In the genomic region with DNA sequence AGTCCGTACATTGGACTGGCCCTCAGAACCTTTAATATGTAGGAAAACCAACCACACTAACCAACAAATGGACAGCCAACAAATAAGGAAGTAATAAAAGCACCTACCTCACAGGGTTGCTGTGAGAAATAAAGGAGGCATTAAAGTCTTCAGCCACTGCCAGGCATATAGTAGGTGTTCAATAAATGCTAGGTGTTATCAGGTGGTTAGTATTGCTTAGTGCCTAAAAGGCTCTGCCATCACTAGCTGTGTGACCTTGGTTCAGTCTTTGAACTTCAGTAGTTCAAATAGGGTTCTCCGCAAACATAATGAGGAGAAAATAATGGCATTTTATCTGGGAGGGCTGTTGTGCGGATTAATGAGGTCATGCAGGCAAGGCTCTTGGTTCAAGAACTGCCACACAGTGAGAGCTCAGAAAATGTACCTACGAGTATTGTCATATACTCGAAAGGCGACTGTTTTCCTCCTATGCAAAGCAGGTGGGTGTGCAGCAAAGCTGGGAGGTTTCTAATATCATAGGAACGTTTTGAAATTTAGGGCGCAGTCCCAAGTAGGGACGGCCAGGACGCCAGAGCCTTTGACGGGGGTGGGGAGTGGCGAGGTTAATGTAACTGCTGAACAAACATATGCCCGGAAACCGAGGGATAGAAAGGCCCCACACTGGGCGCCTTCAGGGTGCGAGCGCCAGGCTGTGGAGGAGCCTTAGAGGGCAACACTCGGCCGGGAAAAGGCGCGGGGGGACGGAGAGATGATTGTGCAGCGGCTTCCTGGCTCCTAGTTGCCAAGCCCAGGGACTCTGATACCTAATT, we compare ENCODE assay signal across 15 cellular contexts. TPM values are rescaled to one million over a fixed set of nuclear protein-coding genes. Genes with fewer than 3 reads are reported as not detected.
A peak's percentile ranks its signal among the peaks of the same experiment; 100 is the strongest.
DNase-seq lines count a peak whose midpoint lies in the region; ATAC-seq and TF ChIP-seq lines count a peak whose summit lies in the region.
"Had no signal": no experiment of that assay in that cellular context is flagged by ENCODE, and none has a peak within 500 bp of the region (broad histone marks: within the 10 kb centered on the region; RNA-seq: fewer than 3 reads in every experiment).

No MANE protein-coding gene starts in this region.

- H2AFZ ChIP-seq in OCI-LY7 (ENCODE audit: low read length), result peak overlapping the region; percentile 91
- H2AFZ ChIP-seq in GM23248, result no peak overlapping the region

- no peak for TF ChIP-seq CTCF in OCI-LY7 (conservative IDR thresholded peaks at IDR 0.05; ENCODE audit: low read length)

- H3K4me1 ChIP-seq in OCI-LY7 (ENCODE audit: insufficient read depth, low read length, poor library complexity, severe bottlenecking) (peaks cover 28% of the 10 kb centered on the region), iPS-15b (ENCODE audit: control insufficient read depth, insufficient read depth, low read length) (peaks cover 30% of the 10 kb centered on the region), GM23248 (ENCODE audit: insufficient read depth) (peaks cover 7% of the 10 kb centered on the region; the same call in 1 of the 2 replicates)
- H3K4me1 ChIP-seq: foreskin keratinocyte had no signal

- POLR2A ChIA-PET in OCI-LY7 (lab: Charles Lee), result interaction anchor here (0.6 to 0.8 kb wide), 3 partner anchors 14 to 103 kb away, joined by 3 read pairs; no protein-coding TSS in a partner anchor

- H3K4me3 ChIP-seq in OCI-LY7 (ENCODE audit: low read depth, low read length, poor library complexity, severe bottlenecking) (no peak overlapping the region), iPS-15b (ENCODE audit: low read depth, low read length) (peak overlapping the region; percentile 37), GM23248 (no peak overlapping the region)

- H3K27me3 ChIP-seq in iPS-15b (ENCODE audit: control insufficient read depth, insufficient read depth, low read length) (peaks cover 96% of the 10 kb centered on the region), GM23248 (replicated peaks; ENCODE audit: insufficient read depth) (no peaks in the 10 kb centered on the region; the same call in 1 of the 2 replicates)

- H3K4me3 Mint-ChIP-seq in activated naive CD4-positive, alpha-beta T cell treated with anti-CD3 and anti-CD28 coated beads, Interleukin-2, amount 10 ng/mL, durations not matched to agents 7 days and 5 days, result no peak overlapping the region
- peak overlapping the region; percentile 8 for H3K4me3 Mint-ChIP-seq in stimulated activated memory B cell treated with anti-CD40 and anti-IgM and Interleukin-4, amounts not matched to agents 10 μg/mL and 1 μg/mL and 100 μg/mL, for 72 hours

- H3K9me2 ChIP-seq in OCI-LY7 (ENCODE audit: insufficient read depth, low read length) (no peaks in the 10 kb centered on the region), GM23248 (ENCODE audit: insufficient read depth) (no peaks in the 10 kb centered on the region)

- in situ Hi-C loops in GM23248 (cut with MboI), result no loop called here

- CTCF ChIA-PET in activated naive CD4-positive, alpha-beta T cell treated with anti-CD3 and anti-CD28 coated beads, Interleukin-2, amount 10 ng/mL, durations not matched to agents 7 days and 5 days (lab: Charles Lee), result interaction anchor here (1.2 kb wide), 1 partner anchor 132 kb away, joined by 3 read pairs; no protein-coding TSS in a partner anchor
- CTCF ChIA-PET in OCI-LY7 (lab: Charles Lee; ENCODE audit: unreplicated experiment), result no interaction called here

- H3K27ac Mint-ChIP-seq in activated naive CD4-positive, alpha-beta T cell treated with anti-CD3 and anti-CD28 coated beads, Interleukin-2, amount 10 ng/mL, durations not matched to agents 7 days and 5 days, result peak overlapping the region; percentile 3
- no peak overlapping the region for H3K27ac Mint-ChIP-seq in activated naive CD4-positive, alpha-beta T cell treated with anti-CD3 and anti-CD28 coated beads, Interleukin-2, amount 50 U/mL, for 72 hours
- H3K27ac Mint-ChIP-seq in stimulated activated memory B cell treated with anti-CD40 and anti-IgM and Interleukin-4, amounts not matched to agents 10 μg/mL and 1 μg/mL and 100 μg/mL, for 72 hours, result no peak overlapping the region

- no peak for DNase-seq in activated naive CD4-positive, alpha-beta T cell treated with anti-CD3 and anti-CD28 coated beads, Interleukin-2, amount 10 ng/mL, durations not matched to agents 7 days and 5 days
- no peak for DNase-seq in activated naive CD4-positive, alpha-beta T cell treated with anti-CD3 and anti-CD28 coated beads, Interleukin-2, amount 50 U/mL, for 72 hours (ENCODE audit: low spot score in 2 of 2)
- DNase-seq in OCI-LY7 (ENCODE audit: low spot score) (no peak), GM23248 (no peak)
- DNase-seq: DMS79; effector CD8-positive, alpha-beta T cell; foreskin keratinocyte; islet precursor cell; NCI-H1930; stimulated activated CD4-positive, alpha-beta T cell treated with anti-CD3 and anti-CD28 coated beads, Interleukin-2, amount 100 ng/mL, for 48 hours had no signal

- H3K9me3 ChIP-seq in OCI-LY7 (ENCODE audit: low read length) (no peaks in the 10 kb centered on the region), iPS-15b (ENCODE audit: control insufficient read depth, insufficient read depth, low read length) (no peaks in the 10 kb centered on the region), GM23248 (ENCODE audit: low read depth) (no peaks in the 10 kb centered on the region)
- H3K9me3 ChIP-seq: right atrium auricular region had no signal

- H3K36me3 ChIP-seq in OCI-LY7 (ENCODE audit: insufficient read depth, low read length), result no peaks in the 10 kb centered on the region
- no peaks in the 10 kb centered on the region for H3K36me3 ChIP-seq in iPS-15b (ENCODE audit: control insufficient read depth, insufficient read depth, low read length)
- no peaks in the 10 kb centered on the region for H3K36me3 ChIP-seq in GM23248 (ENCODE audit: low read depth)
- H3K36me3 ChIP-seq: right atrium auricular region had no signal

- no peaks in the 10 kb centered on the region for H3K79me2 ChIP-seq in OCI-LY7 (ENCODE audit: insufficient read depth, low read depth, low read length)
- no peaks in the 10 kb centered on the region for H3K79me2 ChIP-seq in GM23248 (ENCODE audit: insufficient read depth)

- intact Hi-C loops in OCI-LY7 (cut with micrococcal nuclease; ENCODE audit: unreplicated experiment), result no loop called here

- H4K20me1 ChIP-seq in OCI-LY7 (ENCODE audit: insufficient read depth, low read length), result no peaks in the 10 kb centered on the region
- no peaks in the 10 kb centered on the region for H4K20me1 ChIP-seq in GM23248 (ENCODE audit: insufficient read depth)

- no peaks in the 10 kb centered on the region for H3K36me3 Mint-ChIP-seq in activated naive CD4-positive, alpha-beta T cell treated with anti-CD3 and anti-CD28 coated beads, Interleukin-2, amount 10 ng/mL, durations not matched to agents 7 days and 5 days
- H3K36me3 Mint-ChIP-seq in activated naive CD4-positive, alpha-beta T cell treated with anti-CD3 and anti-CD28 coated beads, Interleukin-2, amount 50 U/mL, for 72 hours, result peaks cover 7 to 15% of the 10 kb centered on the region in 2 donors
- no peaks in the 10 kb centered on the region for H3K36me3 Mint-ChIP-seq in stimulated activated memory B cell treated with anti-CD40 and anti-IgM and Interleukin-4, amounts not matched to agents 10 μg/mL and 1 μg/mL and 100 μg/mL, for 72 hours

- no peak for ATAC-seq in activated naive CD4-positive, alpha-beta T cell treated with anti-CD3 and anti-CD28 coated beads, Interleukin-2, amount 50 U/mL, for 72 hours
- no peak for ATAC-seq in stimulated activated memory B cell treated with anti-CD40 and anti-IgM and Interleukin-4, amounts not matched to agents 10 μg/mL and 1 μg/mL and 100 μg/mL, for 72 hours
- ATAC-seq in GM18517 (IDR thresholded peaks at IDR 0.05; ENCODE audit: unreplicated experiment), result no peak
- ATAC-seq in GM19455 (IDR thresholded peaks at IDR 0.05; ENCODE audit: unreplicated experiment), result no peak

- no peak overlapping the region for H3K27ac ChIP-seq in OCI-LY7 (ENCODE audit: low read depth, low read length, poor library complexity, severe bottlenecking)
- no peak overlapping the region for H3K27ac ChIP-seq in GM23248
- H3K27ac ChIP-seq: foreskin keratinocyte had no signal

- H3K27me3 Mint-ChIP-seq in activated naive CD4-positive, alpha-beta T cell treated with anti-CD3 and anti-CD28 coated beads, Interleukin-2, amount 10 ng/mL, durations not matched to agents 7 days and 5 days, result peaks cover 85% of the 10 kb centered on the region
- H3K27me3 Mint-ChIP-seq in stimulated activated memory B cell treated with anti-CD40 and anti-IgM and Interleukin-4, amounts not matched to agents 10 μg/mL and 1 μg/mL and 100 μg/mL, for 72 hours, result peaks cover 83% of the 10 kb centered on the region

- H3K4me1 Mint-ChIP-seq in activated naive CD4-positive, alpha-beta T cell treated with anti-CD3 and anti-CD28 coated beads, Interleukin-2, amount 10 ng/mL, durations not matched to agents 7 days and 5 days, result peaks cover 34% of the 10 kb centered on the region
- H3K4me1 Mint-ChIP-seq in stimulated activated memory B cell treated with anti-CD40 and anti-IgM and Interleukin-4, amounts not matched to agents 10 μg/mL and 1 μg/mL and 100 μg/mL, for 72 hours, result peaks cover 34% of the 10 kb centered on the region

- H3K4me2 ChIP-seq in OCI-LY7 (ENCODE audit: low read length) (peak overlapping the region; percentile 82), GM23248 (ENCODE audit: unreplicated experiment) (no peak overlapping the region)

- BruUV-seq in OCI-LY7 (replicated peaks; lab: Mats Ljungman, UMichigan), result no TSS peak

- no peaks in the 10 kb centered on the region for H3K9me3 Mint-ChIP-seq in activated naive CD4-positive, alpha-beta T cell treated with anti-CD3 and anti-CD28 coated beads, Interleukin-2, amount 10 ng/mL, durations not matched to agents 7 days and 5 days
- H3K9me3 Mint-ChIP-seq in activated naive CD4-positive, alpha-beta T cell treated with anti-CD3 and anti-CD28 coated beads, Interleukin-2, amount 50 U/mL, for 72 hours, result no peaks in the 10 kb centered on the region
- no peaks in the 10 kb centered on the region for H3K9me3 Mint-ChIP-seq in stimulated activated memory B cell treated with anti-CD40 and anti-IgM and Interleukin-4, amounts not matched to agents 10 μg/mL and 1 μg/mL and 100 μg/mL, for 72 hours

- WGBS in GM23248 (ENCODE audit: low coverage in 1 of 2, low lambda C conversion rate in 2 of 2, missing lambda C conversion rate in 2 of 2), 2 experiments, result 90 to 92% methylated on average over 23 of the region's 23 CpGs

- H3K9ac ChIP-seq in iPS-15b (ENCODE audit: low read depth, low read length) (no peak overlapping the region), GM23248 (no peak overlapping the region)

- peaks cover 13% of the 10 kb centered on the region for H3F3A ChIP-seq in GM23248 (ENCODE audit: insufficient read depth)

RNA-seq across cellular contexts. Expression of a gene that starts 7.0 kb away (rescaled TPM):
- total RNA-seq in activated naive CD4-positive, alpha-beta T cell treated with anti-CD3 and anti-CD28 coated beads, Interleukin-2, amount 50 U/mL, for 72 hours, result not detected
- total RNA-seq in OCI-LY7 (2014; rRNA removed; shearing (Covaris generic)), result not detected in 2 replicates
- total RNA-seq in OCI-LY7 (2022), result not detected in 2 replicates
- not detected in 2 replicates for total RNA-seq in GM23248 (2014; rRNA removed; shearing (Covaris generic))
- not detected in 2 replicates for polyA plus RNA-seq in GM23248 (2016; fragmentation: Nextera tagmentation; extraction: Ambion mirVana)
- total RNA-seq: foreskin keratinocyte, right atrium auricular region had no signal
- polyA plus RNA-seq: foreskin keratinocyte had no signal

RNA-seq across cellular contexts. Expression of a gene that starts 28.6 kb away (rescaled TPM):
- total RNA-seq in activated naive CD4-positive, alpha-beta T cell treated with anti-CD3 and anti-CD28 coated beads, Interleukin-2, amount 50 U/mL, for 72 hours, result 10 to 100 TPM; 13.3 to 16.3 TPM
- total RNA-seq in OCI-LY7 (2014; rRNA removed; shearing (Covaris generic)), result 38.6 and 45.0 TPM in 2 replicates
- 28.9 and 30.4 TPM in 2 replicates for total RNA-seq in OCI-LY7 (2022)
- total RNA-seq in GM23248 (2014; rRNA removed; shearing (Covaris generic)), result 111 and 126 TPM in 2 replicates
- polyA plus RNA-seq in GM23248 (2016; fragmentation: Nextera tagmentation; extraction: Ambion mirVana), result 137 and 142 TPM in 2 replicates
